9 cellular contexts compared by ENCODE assay signal in genomic region chr22:30575011-30575671, GRCh38. TPM values are rescaled to one million over a fixed set of nuclear protein-coding genes. Genes with fewer than 3 reads are reported as not detected.
DNase-seq lines count a peak whose midpoint lies in the region; ATAC-seq and TF ChIP-seq lines count a peak whose summit lies in the region.
"Had no signal": no experiment of that assay in that cellular context is flagged by ENCODE, and none has a peak within 500 bp of the region (broad histone marks: within the 10 kb centered on the region; RNA-seq: fewer than 3 reads in every experiment).

No MANE protein-coding gene starts in this region.

- no peak overlapping the region for H4K91ac ChIP-seq in trophoblast cell (ENCODE audit: low read depth, low read length)

- no peak overlapping the region for H4K8ac ChIP-seq in trophoblast cell (ENCODE audit: low read depth, low read length)

- H2AK5ac ChIP-seq in trophoblast cell (ENCODE audit: low read length): no peak overlapping the region

- no peak overlapping the region for H3K23ac ChIP-seq in trophoblast cell (ENCODE audit: low read length)

- no CpG with 5 or more reads among the region's 12 CpGs for WGBS in trophoblast cell (ENCODE audit: extremely low coverage, insufficient coverage, insufficient read length)

- H3K18ac ChIP-seq in trophoblast cell (ENCODE audit: low read length): no peak overlapping the region

- peak; percentile 75 for DNase-seq in BE2C
- peak; percentile 15 for DNase-seq in RPMI7951 (ENCODE audit: low read depth)
- DNase-seq in Right ventricle myocardium superior: no peak
- DNase-seq in trophoblast cell: peak; percentile 73 to 85
- DNase-seq in GM03348 (ENCODE audit: low spot score): no peak
- DNase-seq in SKM-1 (lab: John Stamatoyannopoulos, UW; ENCODE audit: unreplicated experiment): no peak
- DNase-seq in NCI-H2029 (lab: John Stamatoyannopoulos, UW): no peak
- no peak for DNase-seq in GM19238 (ENCODE audit: insufficient read length, low spot score)
- DNase-seq: gastrocnemius medialis had no signal

- no peaks in the 10 kb centered on the region for H3K27me3 ChIP-seq in BE2C
- H3K27me3 ChIP-seq in trophoblast cell (ENCODE audit: insufficient read depth, low read length): no peaks in the 10 kb centered on the region
- H3K27me3 ChIP-seq: gastrocnemius medialis had no signal

- H2BK12ac ChIP-seq in trophoblast cell (ENCODE audit: low read length): no peak overlapping the region

- H2BK5ac ChIP-seq in trophoblast cell (ENCODE audit: low read depth, low read length, poor library complexity): no peak overlapping the region

- peak; percentile 54 for TF ChIP-seq CTCF in BE2C (IDR thresholded peaks at IDR 0.05; ENCODE audit: low read depth, low read length)

- H3K79me1 ChIP-seq in trophoblast cell (ENCODE audit: low read length): no peaks in the 10 kb centered on the region

- no peak overlapping the region for H4K12ac ChIP-seq in trophoblast cell (ENCODE audit: low read depth, low read length)

- peaks cover 16% of the 10 kb centered on the region for H3K4me1 ChIP-seq in BE2C
- peaks cover 6 to 10% of the 10 kb centered on the region in 2 experiments for H3K4me1 ChIP-seq in trophoblast cell (ENCODE audit: control insufficient read depth in 1 of 2, insufficient read depth in 2 of 2, low read length in 2 of 2)

- intact Hi-C loops in Right ventricle myocardium superior (cut with DNase I): no loop called here

- H3K4ac ChIP-seq in trophoblast cell (ENCODE audit: low read depth, low read length): no peak overlapping the region

- H3K14ac ChIP-seq in trophoblast cell (ENCODE audit: low read length): no peak overlapping the region

- H2AFZ ChIP-seq in trophoblast cell (ENCODE audit: insufficient read depth, low read length, poor library complexity): no peak overlapping the region

- ATAC-seq in Right ventricle myocardium superior (ENCODE audit: poor library complexity): peak; percentile 38

- H3K4me2 ChIP-seq in trophoblast cell (ENCODE audit: low read length): peak overlapping the region; percentile 91

- H3K9ac ChIP-seq in trophoblast cell (ENCODE audit: low read length): no peak overlapping the region

- no peaks in the 10 kb centered on the region for H3K79me2 ChIP-seq in trophoblast cell (ENCODE audit: control insufficient read depth, insufficient read depth, low read length, poor library complexity)

- H3K4me3 ChIP-seq in BE2C (ENCODE audit: low read depth, low read length) (peak overlapping the region; percentile 47), trophoblast cell (ENCODE audit: low read depth, low read length) (no peak overlapping the region)
- H3K4me3 ChIP-seq: gastrocnemius medialis had no signal

- H2BK120ac ChIP-seq in trophoblast cell (ENCODE audit: insufficient read depth, low read length, poor library complexity): no peak overlapping the region

- H3K36me3 ChIP-seq in BE2C (peaks cover 46% of the 10 kb centered on the region), trophoblast cell (ENCODE audit: control insufficient read depth in 1 of 2, insufficient read depth in 2 of 2, low read length in 2 of 2) (peaks cover 39 to 46% of the 10 kb centered on the region in 2 experiments)

- H3K9me3 ChIP-seq in BE2C (no peaks in the 10 kb centered on the region), trophoblast cell (ENCODE audit: insufficient read depth, low read depth, low read length) (no peaks in the 10 kb centered on the region)
- H3K9me3 ChIP-seq: gastrocnemius medialis had no signal

- H3K27ac ChIP-seq in trophoblast cell (ENCODE audit: low read depth, low read length): no peak overlapping the region
- H3K27ac ChIP-seq: gastrocnemius medialis had no signal

RNA-seq across cellular contexts. Expression of gene GAL3ST1, which starts 0.7 kb away (rescaled TPM):
- polyA plus RNA-seq in BE2C (2012; ENCODE audit: insufficient read depth, insufficient read length, low read depth): not detected
- total RNA-seq in RPMI7951 (2014; rRNA removed; shearing (Covaris generic)): not detected in 2 replicates
- total RNA-seq in Right ventricle myocardium superior: 0.27 TPM
- polyA plus RNA-seq in trophoblast cell (2013): 4.5 and 5.3 TPM in 2 replicates

RNA-seq across cellular contexts. Expression of gene PES1, which starts 16.6 kb away (rescaled TPM):
- polyA plus RNA-seq in BE2C (2012; ENCODE audit: insufficient read depth, insufficient read length, low read depth): 446 TPM
- 56.8 and 64.3 TPM in 2 replicates for total RNA-seq in RPMI7951 (2014; rRNA removed; shearing (Covaris generic))
- total RNA-seq in Right ventricle myocardium superior: 19.3 TPM
- 50.6 and 53.6 TPM in 2 replicates for polyA plus RNA-seq in trophoblast cell (2013)

RNA-seq across cellular contexts. Expression of gene SEC14L6, which starts 28.6 kb away (rescaled TPM):
- polyA plus RNA-seq in BE2C (2012; ENCODE audit: insufficient read depth, insufficient read length, low read depth): not detected
- total RNA-seq in RPMI7951 (2014; rRNA removed; shearing (Covaris generic)): not detected in 2 replicates
- not detected for total RNA-seq in Right ventricle myocardium superior
- polyA plus RNA-seq in trophoblast cell (2013): 0.01 and 0.07 TPM in 2 replicates
- total RNA-seq: gastrocnemius medialis had no signal

RNA-seq across cellular contexts. Expression of gene TCN2, which starts 31.8 kb away (rescaled TPM):
- polyA plus RNA-seq in BE2C (2012; ENCODE audit: insufficient read depth, insufficient read length, low read depth): 2.5 TPM
- total RNA-seq in RPMI7951 (2014; rRNA removed; shearing (Covaris generic)): 11.7 and 15.4 TPM in 2 replicates
- total RNA-seq in Right ventricle myocardium superior: 13.4 TPM
- polyA plus RNA-seq in trophoblast cell (2013): 2.2 and 2.5 TPM in 2 replicates

Comparison
In these comparisons a context has a peak if more than half of its experiments do, and no peak if none do; other contexts are left out.
1. DNase-seq: peak in BE2C (single experiment), RPMI7951 (single experiment) and trophoblast cell (2 of 2); none in Right ventricle myocardium superior (single experiment), GM03348 (single experiment), SKM-1 (single experiment), NCI-H2029 (single experiment) and GM19238 (single experiment).